8 cellular contexts compared by ENCODE assay signal in genomic region chr1:181142096-181143043, GRCh38. TPM values are rescaled to one million over a fixed set of nuclear protein-coding genes. Genes with fewer than 3 reads are reported as not detected.
A peak's percentile ranks its signal among the peaks of the same experiment; 100 is the strongest.
DNase-seq lines count a peak whose midpoint lies in the region; ATAC-seq and TF ChIP-seq lines count a peak whose summit lies in the region.

No MANE protein-coding gene starts in this region.

- H3K4me1 ChIP-seq in right atrium auricular region (peaks cover 0 to 47% of the 10 kb centered on the region in 2 donors), rectal smooth muscle tissue (ENCODE audit: control insufficient read depth, insufficient read depth, low read length) (peaks cover 2% of the 10 kb centered on the region)

- H3K27me3 Mint-ChIP-seq in T-helper 17 cell: no peaks in the 10 kb centered on the region

- peak overlapping the region; percentile 49 for H3K4me3 Mint-ChIP-seq in T-helper 17 cell

- H3K9me3 ChIP-seq in T-helper 17 cell (ENCODE audit: control insufficient read depth, low read length, poor library complexity, severe bottlenecking): no peaks in the 10 kb centered on the region
- peaks cover 0 to 4% of the 10 kb centered on the region in 2 donors for H3K9me3 ChIP-seq in right atrium auricular region

- H3K27me3 ChIP-seq in right atrium auricular region (no peaks in the 10 kb centered on the region), rectal smooth muscle tissue (ENCODE audit: control insufficient read depth, insufficient read depth, low read length) (no peaks in the 10 kb centered on the region)

- H3K4me1 Mint-ChIP-seq in T-helper 17 cell: peaks cover 34% of the 10 kb centered on the region

- TF ChIP-seq CTCF in GM12872 (IDR thresholded peaks at IDR 0.05; ENCODE audit: insufficient read depth, low read depth, low read length) (peak; percentile 94), right atrium auricular region (IDR thresholded peaks at IDR 0.05) (peak; percentile 92 to 97)

- H3K27ac Mint-ChIP-seq in T-helper 17 cell: peak overlapping the region; percentile 81

- DNase-seq in NCI-H1436 treated with DMSO at 0.1 percent for 48 hours (lab: John Stamatoyannopoulos, UW): peak; percentile 34
- DNase-seq in T-helper 17 cell: peak; percentile 75 to 91 (median 84)
- DNase-seq in amniotic stem cell (lab: John Stamatoyannopoulos, UW): peak; percentile 54
- DNase-seq in right atrium auricular region (ENCODE audit: low spot score): peak; percentile 91

- H3K36me3 ChIP-seq in right atrium auricular region (no peaks in the 10 kb centered on the region), rectal smooth muscle tissue (ENCODE audit: control insufficient read depth, insufficient read depth, low read length) (no peaks in the 10 kb centered on the region)

- H3K36me3 Mint-ChIP-seq in T-helper 17 cell (ENCODE audit: low read depth): peaks cover 2% of the 10 kb centered on the region

- ATAC-seq in HG02798 (IDR thresholded peaks at IDR 0.05; ENCODE audit: poor library complexity, unreplicated experiment) (peak; percentile 75), T-helper 17 cell (peak; percentile 98), HG02970 (IDR thresholded peaks at IDR 0.05; ENCODE audit: low FRiP score, unreplicated experiment) (no peak)

- H3K9ac ChIP-seq in rectal smooth muscle tissue (ENCODE audit: low read length): no peak overlapping the region

- H3K4me3 ChIP-seq in right atrium auricular region: peak overlapping the region in 1 of 2 donors; percentile 37
- peak overlapping the region; percentile 41 for H3K4me3 ChIP-seq in rectal smooth muscle tissue (ENCODE audit: low read length)

- H3K27ac ChIP-seq in right atrium auricular region (peak overlapping the region; percentile 65 to 77), rectal smooth muscle tissue (ENCODE audit: low read depth, low read length) (no peak overlapping the region)

RNA-seq across cellular contexts. Expression of gene IER5, which starts 53.9 kb away (rescaled TPM):
- total RNA-seq in T-helper 17 cell (100 to 1,000 TPM; 123 to 145 TPM), right atrium auricular region (10 to 100 TPM; 25.6 to 55.1 TPM)

Comparison
In these comparisons a context has a peak if more than half of its experiments do, and no peak if none do; other contexts are left out.
1. DNase-seq: peak in every context shown above with its lines; median percentile 91 in right atrium auricular region; 84 in T-helper 17 cell; 54 in amniotic stem cell; 34 in NCI-H1436 treated with DMSO at 0.1 percent for 48 hours.